Comparison of ENCODE assay signal across 15 cellular contexts in genomic region chr2:109332880-109333279, GRCh38.
DNase-seq lines count a peak whose midpoint lies in the region; ATAC-seq and TF ChIP-seq lines count a peak whose summit lies in the region.
"Had no signal": no experiment of that assay in that cellular context is flagged by ENCODE, and none has a peak within 500 bp of the region (broad histone marks: within the 10 kb centered on the region; RNA-seq: fewer than 3 reads in every experiment).

No MANE protein-coding gene starts in this region.

- DNase-seq in left ventricle myocardium inferior (no peak), heart left ventricle (no peak), RWPE1 (ENCODE audit: low spot score) (no peak), fibroblast of the aortic adventitia (ENCODE audit: low read depth) (no peak), spleen (no peak), brain microvascular endothelial cell (no peak), amniotic stem cell (lab: John Stamatoyannopoulos, UW) (no peak)
- no peak for DNase-seq in activated T-helper 2 cell treated with anti-CD3 and anti-CD28 coated beads, Interferon-gamma antibody, Interleukin-2, Interleukin-4, amounts not matched to agents 10 μg/mL and 5 μg/mL and 100 μg/mL, durations not matched to agents 14 hours and 24 hours and 36 hours (ENCODE audit: low spot score)
- DNase-seq: activated CD8-positive, alpha-beta memory T cell treated with anti-CD3 and anti-CD28 coated beads, Interleukin-2, amount 50 U/mL, for 4 hours; Calu3; central memory CD4-positive, alpha-beta T cell; effector memory CD4-positive, alpha-beta T cell; NCI-H1436 treated with DMSO at 0.1 percent for 48 hours had no signal

- intact Hi-C loops in left ventricle myocardium inferior (cut with micrococcal nuclease) (no loop called here), heart left ventricle (cut with DNase I) (loop anchor here in 1 of 10 donors (5.0 kb wide), 1 partner anchor 61 kb away; no protein-coding TSS in a partner anchor), spleen (cut with DNase I; ENCODE audit: low total_unique reads) (no loop called here)
- intact Hi-C loops in activated T-helper 2 cell treated with anti-CD3 and anti-CD28 coated beads, Interferon-gamma antibody, Interleukin-2, Interleukin-4, amounts not matched to agents 10 μg/mL and 5 μg/mL and 100 μg/mL, durations not matched to agents 14 hours and 24 hours and 36 hours (cut with micrococcal nuclease), result no loop called here

- POLR2A ChIA-PET in RWPE1 (lab: Yijun Ruan, JAX; ENCODE audit: low non-redundant PET), result no interaction called here

- peaks cover 50% of the 10 kb centered on the region for H3K4me1 ChIP-seq in left ventricle myocardium inferior
- H3K4me1 ChIP-seq in heart left ventricle, result peaks cover 0 to 61% (median 20%) of the 10 kb centered on the region in 12 donors
- H3K4me1 ChIP-seq in spleen, result peaks cover 15 to 62% (median 50%) of the 10 kb centered on the region in 6 donors

- H3K9me3 ChIP-seq in left ventricle myocardium inferior (replicated peaks) (no peaks in the 10 kb centered on the region), heart left ventricle (peaks cover 0 to 5% (median 0%) of the 10 kb centered on the region in 12 donors), spleen (no peaks in the 10 kb centered on the region)
- H3K9me3 ChIP-seq: left lung had no signal

- no peak for ATAC-seq in heart left ventricle

- TF ChIP-seq CTCF in left ventricle myocardium inferior (IDR thresholded peaks at IDR 0.05; ENCODE audit: borderline replicate concordance), result no peak
- no peak for TF ChIP-seq CTCF in heart left ventricle (IDR thresholded peaks at IDR 0.05)
- TF ChIP-seq CTCF in RWPE1 (conservative IDR thresholded peaks at IDR 0.05; ENCODE audit: low read depth), result no peak
- TF ChIP-seq CTCF in fibroblast of the aortic adventitia (IDR thresholded peaks at IDR 0.05; ENCODE audit: insufficient read depth, low read length), result peak; percentile 0
- no peak for TF ChIP-seq CTCF in spleen (IDR thresholded peaks at IDR 0.05 in 8 of 11, conservative IDR thresholded peaks at IDR 0.05 in 3 of 11)
- TF ChIP-seq CTCF in brain microvascular endothelial cell (IDR thresholded peaks at IDR 0.05; ENCODE audit: low read depth, low read length, missing control alignments), result no peak

- no peaks in the 10 kb centered on the region for H3K9me3 Mint-ChIP-seq in activated T-helper 2 cell treated with anti-CD3 and anti-CD28 coated beads, Interferon-gamma antibody, Interleukin-2, Interleukin-4, amounts not matched to agents 10 μg/mL and 5 μg/mL and 100 μg/mL, durations not matched to agents 14 hours and 24 hours and 36 hours
- H3K9me3 Mint-ChIP-seq: activated naive CD4-positive, alpha-beta T cell treated with anti-CD3 and anti-CD28 coated beads, Interleukin-2, amount 50 U/mL, for 24 hours had no signal

- H3K27me3 ChIP-seq in left ventricle myocardium inferior (ENCODE audit: low read depth) (no peaks in the 10 kb centered on the region), heart left ventricle (no peaks in the 10 kb centered on the region), spleen (replicated peaks in 1 of 7) (peaks cover 0 to 10% (median 0%) of the 10 kb centered on the region in 7 donors), brain microvascular endothelial cell (replicated peaks) (no peaks in the 10 kb centered on the region)

- no peak overlapping the region for H3K27ac Mint-ChIP-seq in activated T-helper 2 cell treated with anti-CD3 and anti-CD28 coated beads, Interferon-gamma antibody, Interleukin-2, Interleukin-4, amounts not matched to agents 10 μg/mL and 5 μg/mL and 100 μg/mL, durations not matched to agents 14 hours and 24 hours and 36 hours

- H3K4me3 Mint-ChIP-seq in activated T-helper 2 cell treated with anti-CD3 and anti-CD28 coated beads, Interferon-gamma antibody, Interleukin-2, Interleukin-4, amounts not matched to agents 10 μg/mL and 5 μg/mL and 100 μg/mL, durations not matched to agents 14 hours and 24 hours and 36 hours (ENCODE audit: low read depth), result no peak overlapping the region

- H3K36me3 ChIP-seq in left ventricle myocardium inferior, result no peaks in the 10 kb centered on the region
- H3K36me3 ChIP-seq in heart left ventricle, result no peaks in the 10 kb centered on the region
- H3K36me3 ChIP-seq in spleen, result no peaks in the 10 kb centered on the region
- H3K36me3 ChIP-seq in brain microvascular endothelial cell (replicated peaks), result no peaks in the 10 kb centered on the region
- H3K36me3 ChIP-seq: left lung had no signal

- in situ Hi-C loops in brain microvascular endothelial cell (cut with HindIII; ENCODE audit: low pct_ligation_motif_present, low sequenced_read_pairs), result no loop called here

- peaks cover 36% of the 10 kb centered on the region for H3K27me3 Mint-ChIP-seq in activated T-helper 2 cell treated with anti-CD3 and anti-CD28 coated beads, Interferon-gamma antibody, Interleukin-2, Interleukin-4, amounts not matched to agents 10 μg/mL and 5 μg/mL and 100 μg/mL, durations not matched to agents 14 hours and 24 hours and 36 hours (ENCODE audit: low read depth)
- H3K27me3 Mint-ChIP-seq: activated naive CD4-positive, alpha-beta T cell treated with anti-CD3 and anti-CD28 coated beads, Interleukin-2, amount 50 U/mL, for 24 hours had no signal

- H3K27ac ChIP-seq in left ventricle myocardium inferior (replicated peaks) (peak overlapping the region; percentile 86), heart left ventricle (peak overlapping the region in 2 of 12 donors; percentile 28 to 33), RWPE1 (peak overlapping the region; percentile 94), spleen (peak overlapping the region in 6 of 8 donors; percentile 32 to 81 (median 74)), brain microvascular endothelial cell (no peak overlapping the region)

- TF ChIP-seq POLR2A in heart left ventricle (IDR thresholded peaks at IDR 0.05), result no peak
- no peak for TF ChIP-seq POLR2A in spleen (IDR thresholded peaks at IDR 0.05)

- CTCF ChIA-PET in RWPE1 (lab: Yijun Ruan, JAX), result interaction anchor here (0.6 kb wide), 1 partner anchor 201 kb away, joined by 3 read pairs; no protein-coding TSS in a partner anchor

- H3K36me3 Mint-ChIP-seq in activated T-helper 2 cell treated with anti-CD3 and anti-CD28 coated beads, Interferon-gamma antibody, Interleukin-2, Interleukin-4, amounts not matched to agents 10 μg/mL and 5 μg/mL and 100 μg/mL, durations not matched to agents 14 hours and 24 hours and 36 hours (ENCODE audit: low read depth), result no peaks in the 10 kb centered on the region
- H3K36me3 Mint-ChIP-seq: activated naive CD4-positive, alpha-beta T cell treated with anti-CD3 and anti-CD28 coated beads, Interleukin-2, amount 50 U/mL, for 24 hours had no signal

- H3K4me1 Mint-ChIP-seq in activated T-helper 2 cell treated with anti-CD3 and anti-CD28 coated beads, Interferon-gamma antibody, Interleukin-2, Interleukin-4, amounts not matched to agents 10 μg/mL and 5 μg/mL and 100 μg/mL, durations not matched to agents 14 hours and 24 hours and 36 hours (ENCODE audit: low read depth), result peaks cover 29% of the 10 kb centered on the region

- 77 to 96% (median 87%) methylated on average over 4 to 9 of the region's 9 CpGs for WGBS in heart left ventricle, 4 donors
- 83 to 91% (median 85%) methylated on average over 9 of the region's 9 CpGs for WGBS in spleen, 5 donors

- H3K4me3 ChIP-seq in left ventricle myocardium inferior (no peak overlapping the region), heart left ventricle (no peak overlapping the region), fibroblast of the aortic adventitia (ENCODE audit: low read depth, low read length) (no peak overlapping the region), spleen (peak overlapping the region in 1 of 8 donors; percentile 61), brain microvascular endothelial cell (ENCODE audit: low read depth, low read length) (no peak overlapping the region)
